In genomic region chr16:85261657-85262557, GRCh38 we compare ENCODE assay signal across 1 cellular context.
TF ChIP-seq lines count a peak whose summit lies in the region.

No MANE protein-coding gene starts in this region.

TF ChIP-seq in K562, 482 proteins besides CTCF, POLR2A, EP300 and RAD21 (continued from another document):
- no peak for TF ChIP-seq SFPQ (IDR thresholded peaks at IDR 0.05; ENCODE audit: low read depth, low read length)
- no peak for TF ChIP-seq ZHX1 (conservative IDR thresholded peaks at IDR 0.05; ENCODE audit: low read length)
- TF ChIP-seq KDM4B (IDR thresholded peaks at IDR 0.05; ENCODE audit: borderline replicate concordance in 2 of 2, low read depth in 1 of 2) = no peak
- no peak for TF ChIP-seq ZNF121 (CRISPR knock-in tag; conservative IDR thresholded peaks at IDR 0.05)
- TF ChIP-seq WHSC1 (IDR thresholded peaks at IDR 0.05; ENCODE audit: low read length) = no peak
- no peak for TF ChIP-seq PYGO2 (tag; IDR thresholded peaks at IDR 0.05)
